In the genomic region with DNA sequence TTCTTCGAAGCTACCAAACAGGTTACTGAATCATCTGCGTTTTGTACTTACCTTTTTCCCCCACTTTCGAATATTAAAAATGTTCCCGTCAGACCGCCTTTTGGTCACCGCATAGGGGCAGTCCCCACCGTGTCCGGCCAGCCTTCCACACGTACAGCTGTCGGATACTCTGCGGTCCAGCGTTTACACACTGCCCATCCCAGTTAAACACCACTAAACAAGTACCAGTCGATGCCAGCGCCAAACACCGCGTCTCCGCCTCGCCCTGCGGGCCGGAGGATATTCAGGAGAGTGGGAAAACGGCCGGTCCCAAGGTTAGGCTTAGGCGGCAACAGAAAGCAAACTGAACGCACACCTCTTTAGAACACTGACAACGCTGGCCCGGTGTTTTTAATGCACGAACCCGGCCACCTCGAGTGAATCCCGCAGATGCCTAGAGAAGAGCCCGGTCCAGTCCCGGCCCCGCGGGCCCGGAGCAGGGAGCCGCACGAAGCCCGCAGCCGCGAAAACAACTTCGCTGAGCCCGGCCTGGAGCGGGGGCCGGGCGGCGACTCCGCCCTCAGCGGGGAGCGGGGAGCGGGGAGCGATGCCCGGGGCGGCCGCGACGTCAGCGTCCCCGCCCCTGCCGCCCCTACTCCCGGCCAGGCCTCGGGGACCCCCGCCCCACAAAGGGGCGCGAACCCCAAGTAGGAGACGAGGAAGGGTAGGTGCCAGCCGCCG, we compare ENCODE assay signal across 8 cellular contexts. TPM values are rescaled to one million over a fixed set of nuclear protein-coding genes. Genes with fewer than 3 reads are reported as not detected.
DNase-seq lines count a peak whose midpoint lies in the region; ATAC-seq, FAIRE-seq and TF ChIP-seq lines count a peak whose summit lies in the region.

No MANE protein-coding gene starts in this region.

- peaks cover 12% of the 10 kb centered on the region for H3K4me1 ChIP-seq in CD8-positive, alpha-beta memory T cell (ENCODE audit: insufficient read depth, low read length)
- H3K4me1 ChIP-seq in ectodermal cell (ENCODE audit: control insufficient read depth, insufficient read depth, low read length) (peaks cover 3% of the 10 kb centered on the region), mesendoderm (ENCODE audit: control insufficient read depth, low read depth, low read length) (no peaks in the 10 kb centered on the region)

- FAIRE-seq in RCC 7860 (lab: Jason Lieb, UNC) = no peak

- H3K27me3 Mint-ChIP-seq in CD8-positive, alpha-beta memory T cell = peaks cover 0 to 2% of the 10 kb centered on the region in 2 donors
- no peaks in the 10 kb centered on the region for H3K27me3 Mint-ChIP-seq in type B pancreatic cell

- H3K18ac ChIP-seq in mesendoderm (ENCODE audit: low read length) = peak overlapping the region; percentile 100

- no peak overlapping the region for H4K5ac ChIP-seq in mesendoderm (ENCODE audit: low read length)

- peaks cover 5% of the 10 kb centered on the region for H3K79me1 ChIP-seq in mesendoderm (ENCODE audit: low read length)

- CTCF ChIA-PET in CD8-positive, alpha-beta memory T cell (lab: Charles Lee) = interaction anchor here (1.1 to 1.4 kb wide), 3 partner anchors 9 to 89 kb away, joined by 3 to 5 read pairs (median 4); a partner anchor contains a TSS

- POLR2A ChIA-PET in CD8-positive, alpha-beta memory T cell (lab: Charles Lee) = interaction anchor here (0.8 to 3.1 kb wide), 2 partner anchors 10 to 13 kb away, joined by 3 to 32 read pairs; a partner anchor contains a TSS

- no peak overlapping the region for H2BK5ac ChIP-seq in mesendoderm (ENCODE audit: low read length)

- no peak overlapping the region for H2AK5ac ChIP-seq in mesendoderm (ENCODE audit: low read length)

- peak in 1 of 5 donors; percentile 3 for DNase-seq in CD8-positive, alpha-beta memory T cell
- DNase-seq in RCC 7860 (ENCODE audit: low spot score) (peak; percentile 15), mesendoderm (peak; percentile 58), type B pancreatic cell (ENCODE audit: extremely low spot score, unreplicated experiment) (no peak)
- DNase-seq in NK-92 treated with Interleukin-12 subunit alpha and Interleukin-12 subunit beta, amount 100 ng/mL, for 24 hours (lab: John Stamatoyannopoulos, UW) = no peak

- peak overlapping the region; percentile 75 for H2BK120ac ChIP-seq in mesendoderm (ENCODE audit: low read depth, low read length)

- H3K27ac ChIP-seq in CD8-positive, alpha-beta memory T cell (ENCODE audit: low read depth, low read length) = peak overlapping the region; percentile 81
- H3K27ac ChIP-seq in ectodermal cell (ENCODE audit: insufficient read depth, low read depth, low read length, poor library complexity, severe bottlenecking) (no peak overlapping the region), mesendoderm (ENCODE audit: low read depth, low read length) (peak overlapping the region; percentile 64)

- peak overlapping the region; percentile 94 for H3K4ac ChIP-seq in mesendoderm (ENCODE audit: low read depth, low read length)

- H3K9me3 ChIP-seq in CD8-positive, alpha-beta memory T cell (ENCODE audit: low read length) = no peaks in the 10 kb centered on the region
- H3K9me3 ChIP-seq in ectodermal cell (ENCODE audit: control insufficient read depth, low read length) = no peaks in the 10 kb centered on the region

- H3K23ac ChIP-seq in mesendoderm (ENCODE audit: low read length) = no peak overlapping the region

- no peak overlapping the region for H2BK15ac ChIP-seq in mesendoderm (replicated peaks; ENCODE audit: low read depth)

- H3K56ac ChIP-seq in mesendoderm (ENCODE audit: low read length) = peak overlapping the region; percentile 88

- H3K4me3 Mint-ChIP-seq in CD8-positive, alpha-beta memory T cell = peak overlapping the region; percentile 87 to 96 (median 91)
- H3K4me3 Mint-ChIP-seq in type B pancreatic cell = peak overlapping the region; percentile 97

- H3K79me2 ChIP-seq in mesendoderm (ENCODE audit: control insufficient read depth, insufficient read depth, low read length) = peaks cover 26% of the 10 kb centered on the region

- 1% methylated on average over 67 of the region's 67 CpGs for WGBS in ectodermal cell, 2 experiments
- WGBS in mesendoderm (ENCODE audit: extremely low coverage, insufficient coverage, low lambda C conversion rate) = no CpG with 5 or more reads among the region's 67 CpGs

- TF ChIP-seq CTCF in type B pancreatic cell (conservative IDR thresholded peaks at IDR 0.05) = no peak

- no peaks in the 10 kb centered on the region for H3K27me3 ChIP-seq in CD8-positive, alpha-beta memory T cell (ENCODE audit: insufficient read depth, low read length, poor library complexity, severe bottlenecking)
- H3K27me3 ChIP-seq in ectodermal cell (ENCODE audit: control insufficient read depth, insufficient read depth, low read length, poor library complexity, severe bottlenecking) = peaks cover 7% of the 10 kb centered on the region
- H3K27me3 ChIP-seq in mesendoderm (ENCODE audit: insufficient read depth, low read length, poor library complexity) = no peaks in the 10 kb centered on the region

- no peaks in the 10 kb centered on the region for H3K36me3 ChIP-seq in CD8-positive, alpha-beta memory T cell (ENCODE audit: insufficient read depth, low read length)
- H3K36me3 ChIP-seq in ectodermal cell (ENCODE audit: control insufficient read depth, insufficient read depth, low read length) = peaks cover 6% of the 10 kb centered on the region
- H3K36me3 ChIP-seq in mesendoderm (ENCODE audit: control insufficient read depth, insufficient read depth, low read length) = peaks cover 2% of the 10 kb centered on the region

- H3K9me3 Mint-ChIP-seq in CD8-positive, alpha-beta memory T cell = no peaks in the 10 kb centered on the region
- H3K9me3 Mint-ChIP-seq in type B pancreatic cell = no peaks in the 10 kb centered on the region

- no peak overlapping the region for H4K8ac ChIP-seq in mesendoderm (ENCODE audit: low read depth, low read length)

- peak overlapping the region; percentile 93 for H3K4me2 ChIP-seq in mesendoderm (ENCODE audit: low read length)

- ATAC-seq in GM18861 (IDR thresholded peaks at IDR 0.05; ENCODE audit: unreplicated experiment) (peak; percentile 23), HG03175 (IDR thresholded peaks at IDR 0.05; ENCODE audit: unreplicated experiment) (peak; percentile 37)

- H3K27ac Mint-ChIP-seq in CD8-positive, alpha-beta memory T cell = peak overlapping the region; percentile 65 to 95 (median 92)
- peak overlapping the region; percentile 98 for H3K27ac Mint-ChIP-seq in type B pancreatic cell

- H3K9ac ChIP-seq in mesendoderm (ENCODE audit: low read length) = peak overlapping the region; percentile 83

- peak overlapping the region; percentile 93 for H3K4me3 ChIP-seq in CD8-positive, alpha-beta memory T cell (ENCODE audit: low read length)
- H3K4me3 ChIP-seq in ectodermal cell (ENCODE audit: insufficient read depth, low read depth, low read length) (peak overlapping the region; percentile 93), mesendoderm (ENCODE audit: low read length) (peak overlapping the region; percentile 55)

- H3K4me1 Mint-ChIP-seq in CD8-positive, alpha-beta memory T cell = peaks cover 20 to 25% (median 23%) of the 10 kb centered on the region in 3 donors
- peaks cover 18% of the 10 kb centered on the region for H3K4me1 Mint-ChIP-seq in type B pancreatic cell (ENCODE audit: unreplicated experiment)

- peaks cover 0 to 11% (median 0%) of the 10 kb centered on the region in 3 donors for H3K36me3 Mint-ChIP-seq in CD8-positive, alpha-beta memory T cell
- peaks cover 3% of the 10 kb centered on the region for H3K36me3 Mint-ChIP-seq in type B pancreatic cell

RNA-seq across cellular contexts. Expression of a gene that starts 0.7 kb away (rescaled TPM):
- 10 to 100 TPM; 12.5 to 14.0 TPM for total RNA-seq in CD8-positive, alpha-beta memory T cell
- polyA plus RNA-seq in CD8-positive, alpha-beta memory T cell = 4.9 TPM
- 45.6 TPM for polyA plus RNA-seq in ectodermal cell (2013, experiment 1 of 4)
- polyA plus RNA-seq in ectodermal cell (2013, experiment 2 of 4) = 54.9 TPM
- 33.7 TPM for polyA plus RNA-seq in ectodermal cell (2013, experiment 3 of 4)
- polyA plus RNA-seq in ectodermal cell (2013, experiment 4 of 4) = 37.7 TPM
- 14.6 TPM for polyA plus RNA-seq in mesendoderm (2013, experiment 1 of 2)
- 14.9 TPM for polyA plus RNA-seq in mesendoderm (2013, experiment 2 of 2)
- total RNA-seq in type B pancreatic cell (ENCODE audit: low replicate concordance) = 14.7 and 21.2 TPM in 2 replicates

RNA-seq across cellular contexts. Expression of a gene that starts 10.1 kb away (rescaled TPM):
- 10 to 100 TPM; 36.4 to 37.3 TPM for total RNA-seq in CD8-positive, alpha-beta memory T cell
- 31.6 TPM for polyA plus RNA-seq in CD8-positive, alpha-beta memory T cell
- polyA plus RNA-seq in ectodermal cell (2013, experiment 1 of 4) = 11.1 TPM
- polyA plus RNA-seq in ectodermal cell (2013, experiment 2 of 4) = 12.9 TPM
- 9.3 TPM for polyA plus RNA-seq in ectodermal cell (2013, experiment 3 of 4)
- polyA plus RNA-seq in ectodermal cell (2013, experiment 4 of 4) = 9.0 TPM
- polyA plus RNA-seq in mesendoderm (2013, experiment 1 of 2) = 11.2 TPM
- 10.9 TPM for polyA plus RNA-seq in mesendoderm (2013, experiment 2 of 2)
- 13.6 and 15.1 TPM in 2 replicates for total RNA-seq in type B pancreatic cell (ENCODE audit: low replicate concordance)

RNA-seq across cellular contexts. Expression of a gene that starts 11.9 kb away (rescaled TPM):
- total RNA-seq in CD8-positive, alpha-beta memory T cell = 10 to 100 TPM; 18.3 to 20.6 TPM
- 24.0 TPM for polyA plus RNA-seq in CD8-positive, alpha-beta memory T cell
- 26.1 TPM for polyA plus RNA-seq in ectodermal cell (2013, experiment 1 of 4)
- 20.9 TPM for polyA plus RNA-seq in ectodermal cell (2013, experiment 2 of 4)
- polyA plus RNA-seq in ectodermal cell (2013, experiment 3 of 4) = 25.2 TPM
- polyA plus RNA-seq in ectodermal cell (2013, experiment 4 of 4) = 25.7 TPM
- 6.8 TPM for polyA plus RNA-seq in mesendoderm (2013, experiment 1 of 2)
- polyA plus RNA-seq in mesendoderm (2013, experiment 2 of 2) = 6.4 TPM
- total RNA-seq in type B pancreatic cell (ENCODE audit: low replicate concordance) = 18.4 and 21.6 TPM in 2 replicates

RNA-seq across cellular contexts. Expression of a gene that starts 33.0 kb away (rescaled TPM):
- total RNA-seq in CD8-positive, alpha-beta memory T cell = 10 to 100 TPM; 25.0 to 31.7 TPM
- 24.1 TPM for polyA plus RNA-seq in CD8-positive, alpha-beta memory T cell
- polyA plus RNA-seq in ectodermal cell (2013, experiment 1 of 4) = 27.9 TPM
- 25.9 TPM for polyA plus RNA-seq in ectodermal cell (2013, experiment 2 of 4)
- polyA plus RNA-seq in ectodermal cell (2013, experiment 3 of 4) = 30.3 TPM
- polyA plus RNA-seq in ectodermal cell (2013, experiment 4 of 4) = 28.9 TPM
- 16.1 TPM for polyA plus RNA-seq in mesendoderm (2013, experiment 1 of 2)
- polyA plus RNA-seq in mesendoderm (2013, experiment 2 of 2) = 14.9 TPM
- 30.7 and 44.2 TPM in 2 replicates for total RNA-seq in type B pancreatic cell (ENCODE audit: low replicate concordance)

RNA-seq across cellular contexts. Expression of a gene that starts 57.7 kb away (rescaled TPM):
- not detected for total RNA-seq in CD8-positive, alpha-beta memory T cell
- not detected for polyA plus RNA-seq in CD8-positive, alpha-beta memory T cell
- not detected for polyA plus RNA-seq in ectodermal cell (2013, experiment 1 of 4)
- polyA plus RNA-seq in ectodermal cell (2013, experiment 2 of 4) = not detected
- polyA plus RNA-seq in ectodermal cell (2013, experiment 3 of 4) = not detected
- polyA plus RNA-seq in ectodermal cell (2013, experiment 4 of 4) = not detected
- polyA plus RNA-seq in mesendoderm (2013, experiment 1 of 2) = 0.01 TPM
- polyA plus RNA-seq in mesendoderm (2013, experiment 2 of 2) = 0.04 TPM
- total RNA-seq in type B pancreatic cell (ENCODE audit: low replicate concordance) = not detected in 2 replicates

Comparison
In these comparisons a context has a peak if more than half of its experiments do, and no peak if none do; other contexts are left out.
1. DNase-seq: peak in RCC 7860 (single experiment) and mesendoderm (single experiment); none in type B pancreatic cell (single experiment) and NK-92 treated with Interleukin-12 subunit alpha and Interleukin-12 subunit beta, amount 100 ng/mL, for 24 hours (single experiment).
2. Peak in every context shown above with its lines, with median percentiles within 50 percentile points of each other: H3K4me3 ChIP-seq.